Comparison of ENCODE assay signal across 23 cellular contexts in genomic region chr1:35530946-35531345, GRCh38. TPM values are rescaled to one million over a fixed set of nuclear protein-coding genes. Genes with fewer than 3 reads are reported as not detected.
A peak's percentile ranks its signal among the peaks of the same experiment; 100 is the strongest.
DNase-seq lines count a peak whose midpoint lies in the region; ATAC-seq, FAIRE-seq and TF ChIP-seq lines count a peak whose summit lies in the region.
"Had no signal": no experiment of that assay in that cellular context is flagged by ENCODE, and none has a peak within 500 bp of the region (broad histone marks: within the 10 kb centered on the region; RNA-seq: fewer than 3 reads in every experiment).

No MANE protein-coding gene starts in this region.

- H3K27ac ChIP-seq in H1 (ENCODE audit: low read depth, low read length) = no peak overlapping the region; the same call in 1 of the 2 replicates
- H3K27ac ChIP-seq: HL-60 had no signal

- H3K36me3 ChIP-seq in H1 (ENCODE audit: control insufficient read depth in 2 of 4, insufficient read depth in 4 of 4, low read length in 3 of 4) = peaks cover 4 to 11% (median 6%) of the 10 kb centered on the region in 4 experiments; a peak in 6 of 8 replicates

- TF ChIP-seq RAD21 in H1 (IDR thresholded peaks at IDR 0.05 in 1 of 2, conservative IDR thresholded peaks at IDR 0.05 in 1 of 2; ENCODE audit: low read depth in 2 of 2, low read length in 2 of 2) = no peak

- DNase-seq in Right ventricle myocardium superior = no peak
- no peak for DNase-seq in cardiac septum (ENCODE audit: low spot score)
- DNase-seq in H1 (ENCODE audit: low read depth in 1 of 2, low spot score in 2 of 2) = no peak
- DNase-seq in left cardiac atrium = no peak
- no peak for DNase-seq in NCI-H1092 treated with DMSO at 0.1 percent for 48 hours (lab: John Stamatoyannopoulos, UW)
- DNase-seq in activated naive CD4-positive, alpha-beta T cell treated with anti-CD3 and anti-CD28 coated beads for 36 hours = no peak
- DNase-seq: ACHN; CD8-positive, alpha-beta T cell; COR-L47; DMS153; DMS79 treated with DMSO at 0.1 percent for 48 hours; EL had no signal

- peaks cover 0 to 40% of the 10 kb centered on the region in 2 experiments; a peak in 2 of 4 replicates for H3K79me2 ChIP-seq in H1 (ENCODE audit: control insufficient read depth in 1 of 2, insufficient read depth in 2 of 2, low read length in 2 of 2)

- H3K56ac ChIP-seq in H1 (replicated peaks; ENCODE audit: insufficient read length, low read depth, low read length) = no peak overlapping the region

- H3K23ac ChIP-seq in H1 (ENCODE audit: insufficient read length) = no peak overlapping the region

- no peaks in the 10 kb centered on the region for H3K27me3 Mint-ChIP-seq in activated naive CD4-positive, alpha-beta T cell treated with anti-CD3 and anti-CD28 coated beads for 36 hours (ENCODE audit: low read depth)
- H3K27me3 Mint-ChIP-seq: B cell had no signal

- no peak overlapping the region for H4K5ac ChIP-seq in H1 (ENCODE audit: insufficient read length, low read depth, low read length)

- no peak overlapping the region for H2AFZ ChIP-seq in H1 (ENCODE audit: low read length)

- no peak overlapping the region for H3K4me3 Mint-ChIP-seq in activated naive CD4-positive, alpha-beta T cell treated with anti-CD3 and anti-CD28 coated beads for 36 hours
- H3K4me3 Mint-ChIP-seq: B cell; CD14-positive monocyte; CD8-positive, alpha-beta T cell had no signal

- POLR2A ChIA-PET in H1 (lab: Charles Lee; ENCODE audit: partially characterized antibody) = interaction anchor here (1.4 kb wide), 1 partner anchor 15 kb away, joined by 5 read pairs; no protein-coding TSS in a partner anchor

- intact Hi-C loops in Right ventricle myocardium superior (cut with DNase I) (no loop called here), cardiac septum (cut with DNase I) (no loop called here), left cardiac atrium (cut with DNase I) (no loop called here)
- intact Hi-C loops in activated naive CD4-positive, alpha-beta T cell treated with anti-CD3 and anti-CD28 coated beads for 36 hours (cut with micrococcal nuclease) = no loop called here

- no peak overlapping the region for H3K27ac Mint-ChIP-seq in activated naive CD4-positive, alpha-beta T cell treated with anti-CD3 and anti-CD28 coated beads for 36 hours
- H3K27ac Mint-ChIP-seq: B cell; CD8-positive, alpha-beta T cell had no signal

- H2BK15ac ChIP-seq in H1 (ENCODE audit: low read length) = no peak overlapping the region

- H2AK5ac ChIP-seq in H1 (ENCODE audit: low read depth, low read length) = no peak overlapping the region

- H3K4me2 ChIP-seq in H1 (ENCODE audit: insufficient read depth in 1 of 2, low read depth in 2 of 2, low read length in 2 of 2) = no peak overlapping the region

- 95% methylated on average over 2 of the region's 2 CpGs; no CpG with 5 or more reads in 1 of the 2 experiments for WGBS in H1 (ENCODE audit: extremely low coverage in 1 of 2, insufficient coverage in 1 of 2, insufficient read length in 1 of 2, insufficient replicate concordance in 2 of 2, low coverage in 1 of 2, low lambda C conversion rate in 2 of 2, missing lambda C conversion rate in 1 of 2), 2 experiments

- no peak for TF ChIP-seq CTCF in H1 (IDR thresholded peaks at IDR 0.05; ENCODE audit: control extremely low read depth in 1 of 3, insufficient read depth in 1 of 3, low read depth in 1 of 3, low read length in 3 of 3)

- FAIRE-seq in H1 (lab: Jason Lieb, UNC) = no peak
- FAIRE-seq: D721Med, G401.6, GM12891 had no signal

- H4K20me1 ChIP-seq in H1 (replicated peaks in 1 of 2; ENCODE audit: control insufficient read depth in 1 of 2, insufficient read depth in 2 of 2, low read length in 2 of 2) = no peaks in the 10 kb centered on the region

- H3K18ac ChIP-seq in H1 (ENCODE audit: extremely low read depth, low read length) = no peak overlapping the region

- CTCF ChIA-PET in H1 (lab: Charles Lee; ENCODE audit: partially characterized antibody) = interaction anchor here (0.8 to 1.6 kb wide), 3 partner anchors 10 to 86 kb away, joined by 3 to 4 read pairs (median 3); no protein-coding TSS in a partner anchor
- CTCF ChIA-PET in activated naive CD4-positive, alpha-beta T cell treated with anti-CD3 and anti-CD28 coated beads for 36 hours (lab: Charles Lee) = no interaction called here

- H3K9me3 Mint-ChIP-seq in activated naive CD4-positive, alpha-beta T cell treated with anti-CD3 and anti-CD28 coated beads for 36 hours = peaks cover 8% of the 10 kb centered on the region

- H3K23me2 ChIP-seq in H1 (ENCODE audit: low read depth, low read length) = no peaks in the 10 kb centered on the region

- no peak overlapping the region for H3K9ac ChIP-seq in H1 (replicated peaks in 1 of 4; ENCODE audit: extremely low read depth in 1 of 4, low read depth in 3 of 4, low read length in 3 of 4)

- H4K91ac ChIP-seq in H1 (replicated peaks; ENCODE audit: insufficient read length, low read length) = no peak overlapping the region

- H2BK120ac ChIP-seq in H1 (replicated peaks; ENCODE audit: low read depth, low read length) = no peak overlapping the region

- H3K4me1 ChIP-seq in H1 (replicated peaks in 1 of 4; ENCODE audit: control insufficient read depth in 3 of 4, insufficient read depth in 4 of 4, low read length in 3 of 4) = peaks cover 0 to 4% (median 0%) of the 10 kb centered on the region in 4 experiments; a peak in 2 of 7 replicates

- peaks cover 16% of the 10 kb centered on the region for H3K36me3 Mint-ChIP-seq in activated naive CD4-positive, alpha-beta T cell treated with anti-CD3 and anti-CD28 coated beads for 36 hours (ENCODE audit: low read depth)

- no peak overlapping the region for H2BK12ac ChIP-seq in H1 (ENCODE audit: low read depth, low read length)

- ATAC-seq in Right ventricle myocardium superior (ENCODE audit: poor library complexity) (peak; percentile 84), left cardiac atrium (peak; percentile 15 to 26), GM19452 (IDR thresholded peaks at IDR 0.05; ENCODE audit: unreplicated experiment) (no peak), SK-N-SH treated with all-trans-retinoic acid at 6 μM for 48 hours (no peak)
- ATAC-seq: CD8-positive, alpha-beta T cell; HCT116 had no signal

- TF ChIP-seq POLR2A in H1 (IDR thresholded peaks at IDR 0.05; ENCODE audit: control extremely low read depth in 1 of 2, low read depth in 2 of 2, low read length in 2 of 2) = no peak

- H3K4me3 ChIP-seq in H1 (ENCODE audit: extremely low read depth in 1 of 4, insufficient read depth in 2 of 4, low read depth in 3 of 4, low read length in 4 of 4) = no peak overlapping the region

- H2BK5ac ChIP-seq in H1 (ENCODE audit: low read depth, low read length) = peak overlapping the region; percentile 75

- peaks cover 0 to 3% of the 10 kb centered on the region in 2 experiments; a peak in 1 of 4 replicates for H3K9me3 ChIP-seq in H1 (ENCODE audit: insufficient read depth in 2 of 2, low read depth in 1 of 2, low read length in 1 of 2)

- H4K8ac ChIP-seq in H1 (ENCODE audit: extremely low read depth, insufficient read depth, low read length) = no peak overlapping the region; the same call in 1 of the 2 replicates

- no peak overlapping the region for H3K14ac ChIP-seq in H1 (ENCODE audit: insufficient read length)

- peaks cover 19% of the 10 kb centered on the region for H3K4me1 Mint-ChIP-seq in activated naive CD4-positive, alpha-beta T cell treated with anti-CD3 and anti-CD28 coated beads for 36 hours (ENCODE audit: low read depth)
- H3K4me1 Mint-ChIP-seq: CD14-positive monocyte had no signal

- H2BK20ac ChIP-seq in H1 (ENCODE audit: low read length) = no peak overlapping the region

- no peaks in the 10 kb centered on the region for H3K27me3 ChIP-seq in H1 (replicated peaks in 1 of 4; ENCODE audit: control insufficient read depth in 3 of 4, extremely low read depth in 1 of 4, insufficient read depth in 3 of 4, low read length in 3 of 4)

- peaks cover 5% of the 10 kb centered on the region for H3K79me1 ChIP-seq in H1 (ENCODE audit: low read depth, low read length)

- no peak overlapping the region for H3K4ac ChIP-seq in H1 (replicated peaks; ENCODE audit: insufficient read length, low read depth, low read length)

- no peak for TF ChIP-seq EP300 in H1 (IDR thresholded peaks at IDR 0.05; ENCODE audit: borderline replicate concordance in 1 of 2, low read depth in 2 of 2, low read length in 2 of 2)

RNA-seq across cellular contexts. Expression of gene KIAA0319L, which starts 26.3 kb away (rescaled TPM):
- total RNA-seq in Right ventricle myocardium superior (62.1 TPM), cardiac septum (84.0 TPM), left cardiac atrium (10 to 100 TPM; 50.2 to 56.6 TPM)
- total RNA-seq in H1 (2021; fragmentation: NEBNext Ultra II Directional; extraction: Animal tissue kit (Norgen Biotek cat#: 25700)) = 49.4 and 55.7 TPM in 2 replicates
- 40.1 and 49.8 TPM in 2 replicates for polyA plus RNA-seq in H1 (2011; rRNA removed)
- 63.9 TPM for polyA plus RNA-seq in H1 (2011; cell fraction: cytosol; rRNA removed)
- 69.4 TPM for polyA plus RNA-seq in H1 (2011; cell fraction: nucleus; rRNA removed)
- polyA plus RNA-seq in H1 (2012, experiment 1 of 2) = 45.0 to 53.8 TPM (median 50.2 TPM) in 4 replicates
- polyA plus RNA-seq in H1 (2012, experiment 2 of 2) = 18.2 TPM
- polyA plus RNA-seq in H1 (2013, experiment 1 of 2) = 54.5 TPM
- polyA plus RNA-seq in H1 (2013, experiment 2 of 2) = 52.7 TPM
- polyA minus RNA-seq in H1 (2011; rRNA and poly(A)+ RNA removed) = 97.4 and 122 TPM in 2 replicates
- polyA minus RNA-seq in H1 (2011; cell fraction: cytosol; rRNA and poly(A)+ RNA removed) = 39.8 TPM
- polyA minus RNA-seq in H1 (2011; cell fraction: nucleus; rRNA and poly(A)+ RNA removed) = 125 TPM
- 10 to 100 TPM; 22.6 to 24.2 TPM for total RNA-seq in activated naive CD4-positive, alpha-beta T cell treated with anti-CD3 and anti-CD28 coated beads for 36 hours

RNA-seq across cellular contexts. Expression of gene NCDN, which starts 26.7 kb away (rescaled TPM):
- 20.3 TPM for total RNA-seq in Right ventricle myocardium superior
- 56.0 TPM for total RNA-seq in cardiac septum
- 35.4 and 36.5 TPM in 2 replicates for total RNA-seq in H1 (2021; fragmentation: NEBNext Ultra II Directional; extraction: Animal tissue kit (Norgen Biotek cat#: 25700))
- 26.2 and 38.8 TPM in 2 replicates for polyA plus RNA-seq in H1 (2011; rRNA removed)
- 23.8 TPM for polyA plus RNA-seq in H1 (2011; cell fraction: cytosol; rRNA removed)
- 39.9 TPM for polyA plus RNA-seq in H1 (2011; cell fraction: nucleus; rRNA removed)
- polyA plus RNA-seq in H1 (2012, experiment 1 of 2) = 22.6 to 34.5 TPM (median 30.7 TPM) in 4 replicates
- 26.7 TPM for polyA plus RNA-seq in H1 (2012, experiment 2 of 2)
- 17.8 TPM for polyA plus RNA-seq in H1 (2013, experiment 1 of 2)
- 15.8 TPM for polyA plus RNA-seq in H1 (2013, experiment 2 of 2)
- 15.6 and 19.2 TPM in 2 replicates for polyA minus RNA-seq in H1 (2011; rRNA and poly(A)+ RNA removed)
- 20.6 TPM for polyA minus RNA-seq in H1 (2011; cell fraction: cytosol; rRNA and poly(A)+ RNA removed)
- polyA minus RNA-seq in H1 (2011; cell fraction: nucleus; rRNA and poly(A)+ RNA removed) = 21.7 TPM
- 10 to 100 TPM; 23.4 TPM for total RNA-seq in left cardiac atrium
- total RNA-seq in activated naive CD4-positive, alpha-beta T cell treated with anti-CD3 and anti-CD28 coated beads for 36 hours = 10 to 100 TPM; 12.1 to 13.4 TPM

RNA-seq across cellular contexts. Expression of gene TFAP2E, which starts 42.2 kb away (rescaled TPM):
- 0.27 TPM for total RNA-seq in Right ventricle myocardium superior
- total RNA-seq in cardiac septum = 0.48 TPM
- total RNA-seq in H1 (2021; fragmentation: NEBNext Ultra II Directional; extraction: Animal tissue kit (Norgen Biotek cat#: 25700)) = 0.50 and 0.61 TPM in 2 replicates
- polyA plus RNA-seq in H1 (2011; rRNA removed) = 0.17 and 0.24 TPM in 2 replicates
- 0.18 TPM for polyA plus RNA-seq in H1 (2011; cell fraction: cytosol; rRNA removed)
- polyA plus RNA-seq in H1 (2011; cell fraction: nucleus; rRNA removed) = 0.24 TPM
- 0.26 to 0.83 TPM (median 0.55 TPM) in 4 replicates for polyA plus RNA-seq in H1 (2012, experiment 1 of 2)
- 0.34 TPM for polyA plus RNA-seq in H1 (2012, experiment 2 of 2)
- 0.20 TPM for polyA plus RNA-seq in H1 (2013, experiment 1 of 2)
- 0.20 TPM for polyA plus RNA-seq in H1 (2013, experiment 2 of 2)
- 0.12 TPM in 1 of 2 replicates, not detected in the other for polyA minus RNA-seq in H1 (2011; rRNA and poly(A)+ RNA removed)
- not detected for polyA minus RNA-seq in H1 (2011; cell fraction: cytosol; rRNA and poly(A)+ RNA removed)
- polyA minus RNA-seq in H1 (2011; cell fraction: nucleus; rRNA and poly(A)+ RNA removed) = not detected
- total RNA-seq in left cardiac atrium = under 1 TPM; 0.32 to 0.47 TPM
- total RNA-seq in activated naive CD4-positive, alpha-beta T cell treated with anti-CD3 and anti-CD28 coated beads for 36 hours = under 1 TPM; 0.19 to 0.27 TPM
- total RNA-seq: A172, H4 had no signal

Comparison
In these comparisons a context has a peak if more than half of its experiments do, and no peak if none do; other contexts are left out.
1. ATAC-seq: peak in Right ventricle myocardium superior (single experiment) and left cardiac atrium (2 of 2); none in GM19452 (single experiment) and SK-N-SH treated with all-trans-retinoic acid at 6 μM for 48 hours (single experiment).